In the genomic region with DNA sequence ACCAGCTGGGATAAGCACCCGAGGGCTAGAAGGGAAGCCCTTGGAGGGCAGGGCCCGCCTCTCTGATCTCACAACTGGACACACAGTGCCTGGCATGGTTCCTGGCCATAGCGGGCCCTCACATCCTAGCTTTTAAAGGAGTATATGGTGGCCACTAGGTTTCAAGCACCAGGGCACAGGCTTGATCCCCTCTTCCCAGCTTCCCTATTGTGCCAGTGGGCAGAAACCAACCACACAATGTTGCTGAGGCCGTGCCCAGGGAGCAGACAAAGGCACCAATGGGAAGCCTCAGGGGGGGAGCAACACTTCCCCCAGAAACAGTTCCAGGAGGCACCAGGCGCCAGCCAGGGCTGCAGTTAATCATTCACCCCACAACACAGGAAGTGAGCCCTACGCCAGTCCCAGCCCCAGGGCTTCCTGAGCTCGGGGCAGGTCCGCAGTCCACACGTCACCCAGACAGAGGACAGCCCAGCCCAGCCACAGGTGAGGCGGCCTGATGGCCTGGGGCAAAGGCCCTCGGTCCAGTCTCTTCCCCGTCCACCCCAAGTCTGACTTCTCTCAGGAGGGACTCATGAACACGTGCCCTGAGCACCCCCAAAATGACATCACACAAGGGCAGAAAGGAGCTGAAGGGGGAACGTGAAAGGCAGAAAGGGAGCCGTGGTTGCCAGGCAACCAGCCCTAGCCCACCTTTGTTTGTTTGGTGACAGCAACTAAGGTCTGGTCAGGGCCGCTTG, we compare ENCODE assay signal across 8 cellular contexts.
DNase-seq lines count a peak whose midpoint lies in the region; ATAC-seq lines count a peak whose summit lies in the region.

No MANE protein-coding gene starts in this region.

- peak; percentile 26 for DNase-seq in EH (ENCODE audit: low read depth)
- peak; percentile 97 for DNase-seq in NCI-H226
- DNase-seq in nucleus accumbens (lab: John Stamatoyannopoulos, UW) = peak in 52 of 56 donors; percentile 28 to 92 (median 77)
- no peak for DNase-seq in NCI-H187 treated with DMSO at 0.1 percent for 48 hours (lab: John Stamatoyannopoulos, UW)
- DNase-seq in hepatic stellate cell (ENCODE audit: low spot score) = no peak

- H3K9me3 ChIP-seq in endocrine pancreas (ENCODE audit: control insufficient read depth, low read length) = no peaks in the 10 kb centered on the region

- peak; percentile 90 for ATAC-seq in GM21390 (IDR thresholded peaks at IDR 0.05; ENCODE audit: unreplicated experiment)
- ATAC-seq in GM18867 (IDR thresholded peaks at IDR 0.05; ENCODE audit: unreplicated experiment) = no peak

- H3K4me3 ChIP-seq in endocrine pancreas (ENCODE audit: control insufficient read depth, insufficient read depth, low read length) = no peak overlapping the region

- H3K9ac ChIP-seq in endocrine pancreas (ENCODE audit: control insufficient read depth, insufficient read depth, low read length) = peak overlapping the region; percentile 63

- H3K36me3 ChIP-seq in endocrine pancreas (ENCODE audit: control insufficient read depth, insufficient read depth, low read length) = peaks cover 6% of the 10 kb centered on the region

- H3K4me1 ChIP-seq in endocrine pancreas (ENCODE audit: control insufficient read depth, insufficient read depth, low read length) = peaks cover 3% of the 10 kb centered on the region

- no peaks in the 10 kb centered on the region for H3K27me3 ChIP-seq in endocrine pancreas (ENCODE audit: control insufficient read depth, insufficient read depth, low read length)

Comparison
In these comparisons a context has a peak if more than half of its experiments do, and no peak if none do; other contexts are left out.
1. DNase-seq: peak in EH (single experiment), NCI-H226 (single experiment) and nucleus accumbens (52 of 56); none in NCI-H187 treated with DMSO at 0.1 percent for 48 hours (single experiment) and hepatic stellate cell (single experiment).